Comparison of ENCODE assay signal across 14 cellular contexts in the genomic region with DNA sequence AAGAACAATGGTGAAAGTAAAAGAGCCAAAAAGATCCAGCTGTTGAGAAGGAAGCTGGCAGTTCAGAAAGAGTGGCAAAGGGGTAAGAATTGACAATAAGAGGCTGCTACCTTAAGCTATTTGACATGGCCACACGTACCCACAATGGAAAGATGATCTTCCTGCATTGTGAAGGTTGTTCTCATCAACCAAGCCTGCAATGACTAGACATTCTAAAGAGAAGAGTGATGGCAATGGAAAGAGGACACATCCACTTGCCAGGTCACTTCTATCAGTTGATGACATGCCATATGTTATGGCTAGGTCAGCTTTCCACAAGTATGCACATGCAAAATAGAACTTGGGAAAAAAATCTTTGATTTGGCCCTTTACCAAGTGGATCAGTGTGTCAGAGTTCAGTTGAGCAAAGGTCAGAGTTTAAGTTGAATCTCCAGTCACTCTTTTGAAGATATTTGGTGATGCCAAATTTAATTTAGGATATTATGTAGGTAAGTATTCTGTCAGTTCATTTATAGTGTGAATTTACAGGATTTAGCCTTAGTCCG.
"Had no signal": no experiment of that assay in that cellular context is flagged by ENCODE, and none has a peak within 500 bp of the region (broad histone marks: within the 10 kb centered on the region; RNA-seq: fewer than 3 reads in every experiment).

No MANE protein-coding gene starts in this region.

- H3K9me3 ChIP-seq: mucosa of descending colon, ovary, thyroid gland, uterus had no signal

- H3K36me3 ChIP-seq: ovary, thyroid gland, uterus had no signal

- H3K27me3 ChIP-seq: hepatocyte, ovary, thyroid gland, uterus had no signal

- ATAC-seq: activated CD8-positive, alpha-beta memory T cell treated with anti-CD3 and anti-CD28 coated beads, Interleukin-2, amount 10 ng/mL, durations not matched to agents 7 days and 5 days; effector memory CD8-positive, alpha-beta T cell; mucosa of descending colon; naive thymus-derived CD4-positive, alpha-beta T cell; stimulated activated naive B cell treated with anti-CD40 and anti-IgM and Interleukin-4, amounts not matched to agents 10 μg/mL and 1 μg/mL and 100 μg/mL, for 72 hours had no signal

- H3K4me1 ChIP-seq: thyroid gland, uterus had no signal

- H3K4me3 ChIP-seq: hepatocyte, mucosa of descending colon, ovary, thyroid gland, uterus had no signal

- DNase-seq: activated B cell treated with CpG ODN at 0.5 μM for 24 hours; activated CD4-positive, alpha-beta memory T cell treated with anti-CD3 and anti-CD28 coated beads, Interleukin-2, amount 10 ng/mL, durations not matched to agents 7 days and 5 days; activated CD4-positive, alpha-beta T cell treated with anti-CD3 and anti-CD28 coated beads for 48 hours; activated CD8-positive, alpha-beta memory T cell treated with anti-CD3 and anti-CD28 coated beads, Interleukin-2, amount 10 ng/mL, durations not matched to agents 7 days and 5 days; effector memory CD8-positive, alpha-beta T cell; mesenchymal stem cell; mucosa of descending colon; naive thymus-derived CD4-positive, alpha-beta T cell; ovary; stimulated activated naive B cell treated with anti-CD40 and anti-IgM and Interleukin-4, amounts not matched to agents 10 μg/mL and 1 μg/mL and 100 μg/mL, for 72 hours; SW 1271; thyroid gland; uterus had no signal

- H3K27ac ChIP-seq: hepatocyte, ovary, thyroid gland, uterus had no signal
